ENCODE assay signal across 3 cellular contexts in the genomic region with DNA sequence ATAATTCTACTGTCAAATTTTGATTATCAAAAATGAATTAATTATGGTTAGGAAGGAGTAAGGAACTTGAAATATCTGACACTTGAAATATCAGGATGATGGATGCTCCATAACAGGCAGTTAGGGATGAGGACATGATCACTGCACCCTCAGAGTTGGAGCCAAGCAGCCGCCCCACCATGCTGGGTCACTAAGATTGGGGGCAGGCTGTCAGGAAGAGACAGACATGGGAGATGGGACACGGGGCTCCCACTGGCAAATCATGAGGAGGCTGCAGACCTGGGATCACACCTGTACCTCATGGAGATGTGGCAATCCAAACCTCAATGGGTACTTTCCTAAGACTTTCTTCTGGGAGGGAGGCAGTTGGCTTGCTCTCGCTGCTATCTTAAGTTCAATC.
"Had no signal": no experiment of that assay in that cellular context is flagged by ENCODE, and none has a peak within 500 bp of the region (broad histone marks: within the 10 kb centered on the region; RNA-seq: fewer than 3 reads in every experiment).

No MANE protein-coding gene starts in this region.

- H3K4me3 ChIP-seq: GM12878 had no signal

- ATAC-seq: GM12878 had no signal

- DNase-seq: GDM1, GF-D8 had no signal
